In genomic region chr11:15236514-15236913, GRCh38 we compare ENCODE assay signal across 1 cellular context.
TF ChIP-seq lines count a peak whose summit lies in the region.

No MANE protein-coding gene starts in this region.

TF ChIP-seq in GM23338, 12 proteins besides CTCF, POLR2A, EP300 and RAD21 (continued from another document):
- TF ChIP-seq, protein P1, sequence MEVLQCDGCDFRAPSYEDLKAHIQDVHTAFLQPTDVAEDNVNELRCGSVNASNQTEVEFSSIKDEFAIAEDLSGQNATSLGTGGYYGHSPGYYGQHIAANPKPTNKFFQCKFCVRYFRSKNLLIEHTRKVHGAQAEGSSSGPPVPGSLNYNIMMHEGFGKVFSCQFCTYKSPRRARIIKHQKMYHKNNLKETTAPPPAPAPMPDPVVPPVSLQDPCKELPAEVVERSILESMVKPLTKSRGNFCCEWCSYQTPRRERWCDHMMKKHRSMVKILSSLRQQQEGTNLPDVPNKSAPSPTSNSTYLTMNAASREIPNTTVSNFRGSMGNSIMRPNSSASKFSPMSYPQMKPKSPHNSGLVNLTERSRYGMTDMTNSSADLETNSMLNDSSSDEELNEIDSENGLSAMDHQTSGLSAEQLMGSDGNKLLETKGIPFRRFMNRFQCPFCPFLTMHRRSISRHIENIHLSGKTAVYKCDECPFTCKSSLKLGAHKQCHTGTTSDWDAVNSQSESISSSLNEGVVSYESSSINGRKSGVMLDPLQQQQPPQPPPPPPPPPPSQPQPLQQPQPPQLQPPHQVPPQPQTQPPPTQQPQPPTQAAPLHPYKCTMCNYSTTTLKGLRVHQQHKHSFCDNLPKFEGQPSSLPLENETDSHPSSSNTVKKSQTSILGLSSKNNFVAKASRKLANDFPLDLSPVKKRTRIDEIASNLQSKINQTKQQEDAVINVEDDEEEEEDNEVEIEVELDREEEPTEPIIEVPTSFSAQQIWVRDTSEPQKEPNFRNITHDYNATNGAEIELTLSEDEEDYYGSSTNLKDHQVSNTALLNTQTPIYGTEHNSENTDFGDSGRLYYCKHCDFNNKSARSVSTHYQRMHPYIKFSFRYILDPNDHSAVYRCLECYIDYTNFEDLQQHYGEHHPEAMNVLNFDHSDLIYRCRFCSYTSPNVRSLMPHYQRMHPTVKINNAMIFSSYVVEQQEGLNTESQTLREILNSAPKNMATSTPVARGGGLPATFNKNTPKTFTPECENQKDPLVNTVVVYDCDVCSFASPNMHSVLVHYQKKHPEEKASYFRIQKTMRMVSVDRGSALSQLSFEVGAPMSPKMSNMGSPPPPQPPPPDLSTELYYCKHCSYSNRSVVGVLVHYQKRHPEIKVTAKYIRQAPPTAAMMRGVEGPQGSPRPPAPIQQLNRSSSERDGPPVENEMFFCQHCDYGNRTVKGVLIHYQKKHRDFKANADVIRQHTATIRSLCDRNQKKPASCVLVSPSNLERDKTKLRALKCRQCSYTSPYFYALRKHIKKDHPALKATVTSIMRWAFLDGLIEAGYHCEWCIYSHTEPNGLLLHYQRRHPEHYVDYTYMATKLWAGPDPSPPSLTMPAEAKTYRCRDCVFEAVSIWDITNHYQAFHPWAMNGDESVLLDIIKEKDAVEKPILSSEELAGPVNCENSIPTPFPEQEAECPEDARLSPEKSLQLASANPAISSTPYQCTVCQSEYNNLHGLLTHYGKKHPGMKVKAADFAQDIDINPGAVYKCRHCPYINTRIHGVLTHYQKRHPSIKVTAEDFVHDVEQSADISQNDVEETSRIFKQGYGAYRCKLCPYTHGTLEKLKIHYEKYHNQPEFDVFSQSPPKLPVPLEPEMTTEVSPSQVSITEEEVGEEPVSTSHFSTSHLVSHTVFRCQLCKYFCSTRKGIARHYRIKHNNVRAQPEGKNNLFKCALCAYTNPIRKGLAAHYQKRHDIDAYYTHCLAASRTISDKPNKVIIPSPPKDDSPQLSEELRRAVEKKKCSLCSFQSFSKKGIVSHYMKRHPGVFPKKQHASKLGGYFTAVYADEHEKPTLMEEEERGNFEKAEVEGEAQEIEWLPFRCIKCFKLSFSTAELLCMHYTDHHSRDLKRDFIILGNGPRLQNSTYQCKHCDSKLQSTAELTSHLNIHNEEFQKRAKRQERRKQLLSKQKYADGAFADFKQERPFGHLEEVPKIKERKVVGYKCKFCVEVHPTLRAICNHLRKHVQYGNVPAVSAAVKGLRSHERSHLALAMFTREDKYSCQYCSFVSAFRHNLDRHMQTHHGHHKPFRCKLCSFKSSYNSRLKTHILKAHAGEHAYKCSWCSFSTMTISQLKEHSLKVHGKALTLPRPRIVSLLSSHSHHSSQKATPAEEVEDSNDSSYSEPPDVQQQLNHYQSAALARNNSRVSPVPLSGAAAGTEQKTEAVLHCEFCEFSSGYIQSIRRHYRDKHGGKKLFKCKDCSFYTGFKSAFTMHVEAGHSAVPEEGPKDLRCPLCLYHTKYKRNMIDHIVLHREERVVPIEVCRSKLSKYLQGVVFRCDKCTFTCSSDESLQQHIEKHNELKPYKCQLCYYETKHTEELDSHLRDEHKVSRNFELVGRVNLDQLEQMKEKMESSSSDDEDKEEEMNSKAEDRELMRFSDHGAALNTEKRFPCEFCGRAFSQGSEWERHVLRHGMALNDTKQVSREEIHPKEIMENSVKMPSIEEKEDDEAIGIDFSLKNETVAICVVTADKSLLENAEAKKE (CRISPR knock-in tag; IDR thresholded peaks at IDR 0.05), result no peak
- TF ChIP-seq POLR2AphosphoS5 (IDR thresholded peaks at IDR 0.05; ENCODE audit: low read depth), result no peak
